ENCODE assay signal across 19 cellular contexts in the genomic region with DNA sequence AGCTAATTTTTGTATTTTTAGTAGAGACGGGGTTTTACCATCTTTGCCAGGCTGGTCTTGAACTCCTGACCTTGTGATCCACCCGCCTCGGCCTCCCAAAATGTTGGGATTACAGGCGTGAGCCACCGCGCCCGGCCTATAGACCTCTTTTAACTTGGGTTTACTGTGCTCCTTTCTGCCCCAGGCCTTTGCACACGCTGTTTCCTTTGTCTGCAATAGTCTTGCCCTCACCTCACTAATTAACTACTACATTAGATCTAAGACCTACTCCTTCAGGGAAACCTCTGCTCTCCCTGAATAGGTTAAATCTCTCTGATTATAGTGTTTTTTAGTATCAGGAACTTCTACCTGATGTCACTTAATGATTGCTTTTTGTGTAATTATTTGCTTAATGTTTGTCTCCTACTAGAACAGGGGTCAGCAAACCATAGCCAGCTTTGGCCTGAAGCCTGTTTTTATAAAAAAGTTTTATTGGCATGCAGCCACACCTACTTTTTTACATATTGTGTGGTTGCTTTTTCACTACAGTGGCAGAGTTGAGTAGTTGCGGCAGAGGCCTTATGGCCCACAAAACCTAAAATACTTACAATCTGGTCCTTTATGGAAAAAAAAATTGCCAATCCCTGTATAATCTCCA. TPM values are rescaled to one million over a fixed set of nuclear protein-coding genes. Genes with fewer than 3 reads are reported as not detected.
DNase-seq lines count a peak whose midpoint lies in the region; FAIRE-seq and TF ChIP-seq lines count a peak whose summit lies in the region.
"Had no signal": no experiment of that assay in that cellular context is flagged by ENCODE, and none has a peak within 500 bp of the region (broad histone marks: within the 10 kb centered on the region; RNA-seq: fewer than 3 reads in every experiment).

No MANE protein-coding gene starts in this region.

- DNase-seq in Caki2 (ENCODE audit: low read depth) (peak; percentile 36), NCI-H69 (lab: John Stamatoyannopoulos, UW) (peak; percentile 83), endothelial cell of umbilical vein (ENCODE audit: low read depth, low spot score) (peak; percentile 40), myocyte (ENCODE audit: low read depth) (peak; percentile 5), NCI-H1417 treated with DMSO at 0.1 percent for 48 hours (lab: John Stamatoyannopoulos, UW) (no peak), SIG-M5 treated with dmso at 0.1 percent for 504 hours (lab: John Stamatoyannopoulos, UW; ENCODE audit: unreplicated experiment) (no peak), cortex of kidney (lab: John Stamatoyannopoulos, UW) (no peak)
- DNase-seq: CD8-positive, alpha-beta T cell; DMS53; NCI-H1436; NCI-H2029; NCI-H2171 treated with DMSO at 0.1 percent for 48 hours; NCI-H446; NCI-H526 treated with DMSO at 0.1 percent for 48 hours; OCI-M1 had no signal

- no peak overlapping the region for H3K4me3 ChIP-seq in endothelial cell of umbilical vein (replicated peaks in 1 of 3; ENCODE audit: insufficient read depth in 1 of 3, low read depth in 1 of 3, low read length in 3 of 3)
- H3K4me3 ChIP-seq: A549, SJSA1 had no signal

- TF ChIP-seq POLR2A in endothelial cell of umbilical vein (IDR thresholded peaks at IDR 0.05; ENCODE audit: low read depth, low read length): no peak

- in situ Hi-C loops in Caki2 (cut with HindIII; ENCODE audit: low pct_unique_long_range_greater_than_20kb, low sequenced_read_pairs): no loop called here

- no peaks in the 10 kb centered on the region for H3K9me3 ChIP-seq in endothelial cell of umbilical vein (replicated peaks; ENCODE audit: control insufficient read depth, insufficient read depth, low read length)
- H3K9me3 ChIP-seq: A549, SJSA1 had no signal

- no peaks in the 10 kb centered on the region for H3K36me3 ChIP-seq in endothelial cell of umbilical vein (ENCODE audit: control insufficient read depth in 2 of 2, extremely low read depth in 1 of 2, insufficient read depth in 2 of 2, low read length in 2 of 2)
- H3K36me3 ChIP-seq: SJSA1 had no signal

- no peaks in the 10 kb centered on the region for H3K27me3 ChIP-seq in endothelial cell of umbilical vein (ENCODE audit: control insufficient read depth in 2 of 2, insufficient read depth in 2 of 2, low read length in 2 of 2)
- H3K27me3 ChIP-seq: SJSA1 had no signal

- H3K27ac ChIP-seq in endothelial cell of umbilical vein (ENCODE audit: insufficient read depth, low read depth, low read length): no peak overlapping the region
- H3K27ac ChIP-seq: A549, KMS-11, RWPE1, SJSA1 had no signal

- POLR2A ChIA-PET in endothelial cell of umbilical vein (lab: Charles Lee): no interaction called here

- FAIRE-seq in endothelial cell of umbilical vein (lab: Jason Lieb, UNC): no peak
- FAIRE-seq: A549 had no signal

- intact Hi-C loops in endothelial cell of umbilical vein (cut with micrococcal nuclease): no loop called here

- no peaks in the 10 kb centered on the region for H3K79me2 ChIP-seq in endothelial cell of umbilical vein (ENCODE audit: control insufficient read depth, insufficient read depth, low read length)

- H2AFZ ChIP-seq in endothelial cell of umbilical vein (ENCODE audit: low read depth, low read length): no peak overlapping the region

- no peak overlapping the region for H3K4me2 ChIP-seq in endothelial cell of umbilical vein (ENCODE audit: insufficient read depth, low read length)
- H3K4me2 ChIP-seq: A549, KMS-11 had no signal

- H3K9me1 ChIP-seq in endothelial cell of umbilical vein (replicated peaks; ENCODE audit: control insufficient read depth, extremely low read depth, insufficient read depth, low read length): no peaks in the 10 kb centered on the region

- peaks cover 10% of the 10 kb centered on the region for H3K4me1 ChIP-seq in endothelial cell of umbilical vein (ENCODE audit: control insufficient read depth, extremely low read depth, insufficient read depth, low read length)

- BruUV-seq in endothelial cell of umbilical vein (replicated peaks; lab: Mats Ljungman, UMichigan): no TSS peak

- H4K20me1 ChIP-seq in endothelial cell of umbilical vein (replicated peaks; ENCODE audit: control insufficient read depth, extremely low read depth, insufficient read depth, low read length): no peaks in the 10 kb centered on the region

- no peak for TF ChIP-seq CTCF in endothelial cell of umbilical vein (IDR thresholded peaks at IDR 0.05; ENCODE audit: extremely low read depth in 1 of 2, insufficient read depth in 1 of 2, low read depth in 1 of 2, low read length in 2 of 2)

- dilution Hi-C loops in endothelial cell of umbilical vein (cut with MboI; ENCODE audit: extremely low pct_ligation_motif_present, low sequenced_read_pairs): no loop called here

- no peak overlapping the region for H3K9ac ChIP-seq in endothelial cell of umbilical vein (replicated peaks; ENCODE audit: extremely low read depth, insufficient read depth, low read length)
- H3K9ac ChIP-seq: KMS-11 had no signal

- CTCF ChIA-PET in endothelial cell of umbilical vein (lab: Charles Lee): no interaction called here

TF ChIP-seq in endothelial cell of umbilical vein, 7 proteins besides CTCF, POLR2A, EP300 and RAD21:
- TF ChIP-seq POLR2AphosphoS5 (IDR thresholded peaks at IDR 0.05; ENCODE audit: insufficient read depth, low read depth, low read length): no peak
- TF ChIP-seq JUN (IDR thresholded peaks at IDR 0.05; ENCODE audit: borderline replicate concordance, insufficient read depth, insufficient read length, low read depth): no peak
- TF ChIP-seq GATA2 (IDR thresholded peaks at IDR 0.05; ENCODE audit: insufficient read depth, insufficient read length, low read depth, low read length): no peak
- no peak for TF ChIP-seq MYC (IDR thresholded peaks at IDR 0.05; ENCODE audit: low read depth, low read length)
- no peak for TF ChIP-seq FOS (IDR thresholded peaks at IDR 0.05; ENCODE audit: borderline replicate concordance, insufficient read depth, low read length)
- TF ChIP-seq, protein P1, sequence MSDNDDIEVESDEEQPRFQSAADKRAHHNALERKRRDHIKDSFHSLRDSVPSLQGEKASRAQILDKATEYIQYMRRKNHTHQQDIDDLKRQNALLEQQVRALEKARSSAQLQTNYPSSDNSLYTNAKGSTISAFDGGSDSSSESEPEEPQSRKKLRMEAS (IDR thresholded peaks at IDR 0.05; ENCODE audit: insufficient read depth, insufficient read length): no peak
- no peak for TF ChIP-seq EZH2 (IDR thresholded peaks at IDR 0.05; ENCODE audit: borderline replicate concordance, low read depth, low read length, severe bottlenecking)

RNA-seq across cellular contexts. Expression of gene TLE1, which starts 31.2 kb away (rescaled TPM):
- total RNA-seq in Caki2 (2014; rRNA removed; shearing (Covaris generic); ENCODE audit: low replicate concordance): 40.6 and 67.8 TPM in 2 replicates
- total RNA-seq in endothelial cell of umbilical vein (58.2 and 60.8 TPM in 2 replicates), myocyte (20.6 and 30.1 TPM in 2 replicates)
- polyA plus RNA-seq in endothelial cell of umbilical vein: 54.6 and 55.0 TPM in 2 replicates
- polyA plus RNA-seq in endothelial cell of umbilical vein (2011; cell fraction: cytosol; rRNA removed): 50.4 and 55.6 TPM in 2 replicates
- 67.2 and 67.7 TPM in 2 replicates for polyA plus RNA-seq in endothelial cell of umbilical vein (2011; cell fraction: nucleus; rRNA removed)
- 46.0 and 50.3 TPM in 2 replicates for polyA plus RNA-seq in endothelial cell of umbilical vein (2012)
- 59.1 and 65.1 TPM in 2 replicates for polyA minus RNA-seq in endothelial cell of umbilical vein
- polyA minus RNA-seq in endothelial cell of umbilical vein (2011; cell fraction: cytosol; rRNA and poly(A)+ RNA removed): not detected
- polyA minus RNA-seq in endothelial cell of umbilical vein (2011; cell fraction: nucleus; rRNA and poly(A)+ RNA removed): 57.3 and 57.5 TPM in 2 replicates
- 13.6 TPM for polyA plus RNA-seq in myocyte (2012)

Comparison
In these comparisons a context has a peak if more than half of its experiments do, and no peak if none do; other contexts are left out.
1. DNase-seq: peak in Caki2 (single experiment), NCI-H69 (single experiment), endothelial cell of umbilical vein (single experiment) and myocyte (single experiment); none in NCI-H1417 treated with DMSO at 0.1 percent for 48 hours (single experiment), SIG-M5 treated with dmso at 0.1 percent for 504 hours (single experiment) and cortex of kidney (single experiment).